In genomic region chr2:138078153-138078552, GRCh38 we compare ENCODE assay signal across 1 cellular context.
TF ChIP-seq lines count a peak whose summit lies in the region.

No MANE protein-coding gene starts in this region.

TF ChIP-seq in HepG2, 621 proteins besides CTCF, POLR2A, EP300 and RAD21 (continued from another document):
- TF ChIP-seq ZNF800 (CRISPR knock-in tag; IDR thresholded peaks at IDR 0.05) (no peak), ZNF784 (CRISPR knock-in tag; IDR thresholded peaks at IDR 0.05; ENCODE audit: borderline replicate concordance) (no peak), SIN3A (IDR thresholded peaks at IDR 0.05; ENCODE audit: borderline replicate concordance, low read depth, low read length) (no peak), ZBTB44 (CRISPR knock-in tag; IDR thresholded peaks at IDR 0.05) (no peak), ZNF670 (CRISPR knock-in tag; IDR thresholded peaks at IDR 0.05; ENCODE audit: borderline replicate concordance) (no peak)
TF ChIP-seq in HepG2: peak in this region for 0.
